In the genomic region with DNA sequence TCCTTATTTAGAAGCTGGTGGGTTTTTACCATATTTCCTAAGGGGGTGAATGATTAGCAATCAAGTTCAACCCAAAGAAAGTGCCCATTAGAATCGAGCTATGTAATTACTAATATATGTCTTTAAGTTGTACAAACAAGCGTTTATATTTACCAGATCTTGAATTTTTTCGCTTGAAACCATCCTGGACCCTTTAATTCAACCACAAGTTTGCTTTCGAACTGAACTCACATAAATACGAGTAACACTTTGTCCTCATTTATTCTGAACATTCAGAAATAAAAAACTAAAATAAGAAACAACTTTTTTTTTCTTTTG, we compare ENCODE assay signal across 8 cellular contexts. TPM values are rescaled to one million over a fixed set of nuclear protein-coding genes. Genes with fewer than 3 reads are reported as not detected.
A peak's percentile ranks its signal among the peaks of the same experiment; 100 is the strongest.
DNase-seq lines count a peak whose midpoint lies in the region; ATAC-seq and TF ChIP-seq lines count a peak whose summit lies in the region.

No MANE protein-coding gene starts in this region.

- WGBS in smooth muscle cell (ENCODE audit: low lambda C conversion rate): 81% methylated on average over 5 of the region's 5 CpGs

- H3K27me3 ChIP-seq in smooth muscle cell (ENCODE audit: low read depth): no peaks in the 10 kb centered on the region

- H3F3A ChIP-seq in smooth muscle cell (ENCODE audit: low read depth): no peaks in the 10 kb centered on the region

- peaks cover 14% of the 10 kb centered on the region for H3K4me1 ChIP-seq in smooth muscle cell (ENCODE audit: low read depth)

- peaks cover 5% of the 10 kb centered on the region for H3K36me3 ChIP-seq in smooth muscle cell (ENCODE audit: low read depth)

- DNase-seq in foreskin fibroblast (no peak), smooth muscle cell (lab: John Stamatoyannopoulos, UW; ENCODE audit: unreplicated experiment) (no peak), NCI-H1048 (lab: John Stamatoyannopoulos, UW) (no peak), KG1 (lab: John Stamatoyannopoulos, UW) (no peak), hepatic stellate cell (ENCODE audit: low spot score) (no peak)
- no peak for DNase-seq in stimulated activated CD4-positive, alpha-beta T cell treated with anti-CD3 and anti-CD28 coated beads, Interleukin-15, amount 100 ng/mL, for 24 hours

- peak overlapping the region; percentile 94 for H3K27ac ChIP-seq in VCaP
- H3K27ac ChIP-seq in smooth muscle cell (ENCODE audit: low read depth): no peak overlapping the region

- no peak for TF ChIP-seq CTCF in VCaP (conservative IDR thresholded peaks at IDR 0.05)
- no peak for TF ChIP-seq CTCF in foreskin fibroblast (IDR thresholded peaks at IDR 0.05; ENCODE audit: low read depth, low read length)
- no peak for TF ChIP-seq CTCF in smooth muscle cell (IDR thresholded peaks at IDR 0.05; ENCODE audit: borderline replicate concordance, insufficient read depth, poor library complexity, severe bottlenecking)

- peaks cover 41% of the 10 kb centered on the region for H3K79me2 ChIP-seq in smooth muscle cell (ENCODE audit: low read depth)

- peak; percentile 0 for ATAC-seq in GM21723 (IDR thresholded peaks at IDR 0.05; ENCODE audit: unreplicated experiment)

- H2AFZ ChIP-seq in smooth muscle cell (ENCODE audit: low read depth): peak overlapping the region; percentile 84

- H3K9ac ChIP-seq in smooth muscle cell (ENCODE audit: low read depth): peak overlapping the region; percentile 99

- H3K4me2 ChIP-seq in smooth muscle cell: peak overlapping the region; percentile 87

- H3K9me3 ChIP-seq in smooth muscle cell (replicated peaks; ENCODE audit: low read depth): no peaks in the 10 kb centered on the region

- H4K20me1 ChIP-seq in smooth muscle cell (ENCODE audit: low read depth): peaks cover 28% of the 10 kb centered on the region

- H3K4me3 ChIP-seq in foreskin fibroblast (ENCODE audit: low read depth in 1 of 2, low read length in 2 of 2) (peak overlapping the region; percentile 74 to 94), smooth muscle cell (peak overlapping the region; percentile 97)

RNA-seq across cellular contexts. Expression of gene SRI, which starts 1.5 kb away (rescaled TPM):
- total RNA-seq in smooth muscle cell: 63.1 and 75.2 TPM in 2 replicates
- polyA plus RNA-seq in smooth muscle cell: 167 and 175 TPM in 2 replicates
